13 cellular contexts compared by ENCODE assay signal in genomic region chr3:72683068-72683467, GRCh38.
DNase-seq lines count a peak whose midpoint lies in the region; ATAC-seq and TF ChIP-seq lines count a peak whose summit lies in the region.
"Had no signal": no experiment of that assay in that cellular context is flagged by ENCODE, and none has a peak within 500 bp of the region (broad histone marks: within the 10 kb centered on the region; RNA-seq: fewer than 3 reads in every experiment).

No MANE protein-coding gene starts in this region.

- no peaks in the 10 kb centered on the region for H3K9me3 Mint-ChIP-seq in H9
- H3K9me3 Mint-ChIP-seq in immature natural killer cell: peaks cover 0 to 2% (median 0%) of the 10 kb centered on the region in 6 donors

- H2BK5ac ChIP-seq in H9 (ENCODE audit: insufficient read length, low read length): no peak overlapping the region

- H2AK5ac ChIP-seq in H9 (ENCODE audit: insufficient read length, low read length): no peak overlapping the region

- TF ChIP-seq EP300 in transverse colon (IDR thresholded peaks at IDR 0.05; ENCODE audit: low read depth): no peak

- no peaks in the 10 kb centered on the region for H3K23me2 ChIP-seq in H9 (ENCODE audit: insufficient read length, low read depth, low read length, poor library complexity, severe bottlenecking)

- no peak overlapping the region for H2AFZ ChIP-seq in H9 (ENCODE audit: low read length)

- no peak overlapping the region for H3K9ac ChIP-seq in H9 (ENCODE audit: extremely low read depth, insufficient read length, low read length)

- H3K36me3 ChIP-seq in transverse colon: no peaks in the 10 kb centered on the region

- H3K4me1 Mint-ChIP-seq in H9: peaks cover 3 to 13% of the 10 kb centered on the region in 2 experiments; a peak in 3 of 4 replicates
- H3K4me1 Mint-ChIP-seq in immature natural killer cell: peaks cover 2 to 15% of the 10 kb centered on the region in 2 donors

- no peaks in the 10 kb centered on the region for H3K27me3 ChIP-seq in H9 (ENCODE audit: insufficient read depth, low read length)
- H3K27me3 ChIP-seq in transverse colon: no peaks in the 10 kb centered on the region

- no peak overlapping the region for H3K18ac ChIP-seq in H9 (ENCODE audit: insufficient read length, low read depth, low read length)

- intact Hi-C loops in transverse colon (cut with DNase I; ENCODE audit: low total_unique reads): no loop called here

- H3K27ac Mint-ChIP-seq in H9 (no peak overlapping the region), immature natural killer cell (no peak overlapping the region)

- H3K23ac ChIP-seq in H9 (ENCODE audit: insufficient read length, low read depth, low read length): no peak overlapping the region

- H3T11ph ChIP-seq in H9 (ENCODE audit: low read length): no peak overlapping the region

- H4K91ac ChIP-seq in H9 (ENCODE audit: insufficient read length, low read depth, low read length): no peak overlapping the region

- TF ChIP-seq CTCF in H9 (conservative IDR thresholded peaks at IDR 0.05) (no peak), transverse colon (IDR thresholded peaks at IDR 0.05) (no peak)

- no CpG with 5 or more reads among the region's 3 CpGs for WGBS in H9 (ENCODE audit: extremely low coverage, insufficient read length, low lambda C conversion rate)
- 41% methylated on average over 3 of the region's 3 CpGs; no CpG with 5 or more reads in 1 of the 2 donors for WGBS in transverse colon (ENCODE audit: low coverage in 1 of 2), 2 donors

- no peak overlapping the region for H2BK15ac ChIP-seq in H9 (ENCODE audit: low read depth, low read length)

- peak; percentile 35 for DNase-seq in DMS153 treated with DMSO at 0.1 percent for 48 hours (lab: John Stamatoyannopoulos, UW; ENCODE audit: unreplicated experiment)
- DNase-seq in NCI-H748 treated with DMSO at 0.1 percent for 48 hours (lab: John Stamatoyannopoulos, UW): peak; percentile 97
- DNase-seq in H9: no peak
- no peak for DNase-seq in transverse colon
- DNase-seq in immature natural killer cell: no peak
- no peak for DNase-seq in NCI-H2196 (lab: John Stamatoyannopoulos, UW; ENCODE audit: unreplicated experiment)
- DNase-seq: foreskin fibroblast, psoas muscle had no signal

- H3K4me3 Mint-ChIP-seq in H9 (no peak overlapping the region), immature natural killer cell (no peak overlapping the region)

- no peak overlapping the region for H3K14ac ChIP-seq in H9 (ENCODE audit: insufficient read depth, low read length)

- H3K36me3 Mint-ChIP-seq in H9 (ENCODE audit: insufficient read depth in 1 of 3, low read depth in 3 of 3): no peaks in the 10 kb centered on the region
- H3K36me3 Mint-ChIP-seq in immature natural killer cell: no peaks in the 10 kb centered on the region

- no peaks in the 10 kb centered on the region for H3K79me1 ChIP-seq in H9 (ENCODE audit: insufficient read depth, low read depth, low read length, poor library complexity, severe bottlenecking)

- no peak overlapping the region for H3K4me3 ChIP-seq in transverse colon
- H3K4me3 ChIP-seq: K562, psoas muscle had no signal

- ATAC-seq in GM19395 (IDR thresholded peaks at IDR 0.05; ENCODE audit: unreplicated experiment) (peak; percentile 70), HG03354 (IDR thresholded peaks at IDR 0.05; ENCODE audit: poor library complexity, severe bottlenecking, unreplicated experiment) (peak; percentile 59)
- ATAC-seq: K562, Panc1, psoas muscle had no signal

- no peaks in the 10 kb centered on the region for H4K20me1 ChIP-seq in H9 (ENCODE audit: control insufficient read depth, insufficient read depth, insufficient read length)

- no peak overlapping the region for H2BK20ac ChIP-seq in H9 (ENCODE audit: low read depth, low read length, poor library complexity, severe bottlenecking)

- H4K5ac ChIP-seq in H9 (ENCODE audit: insufficient read length, low read depth, low read length): no peak overlapping the region

- H2BK12ac ChIP-seq in H9 (ENCODE audit: insufficient read length, low read depth, low read length): no peak overlapping the region

- H3K4me2 ChIP-seq in H9 (ENCODE audit: insufficient read depth, insufficient read length, low read length): no peak overlapping the region

- H3K4me1 ChIP-seq in H9 (ENCODE audit: insufficient read depth, low read length): no peaks in the 10 kb centered on the region
- H3K4me1 ChIP-seq in transverse colon: peaks cover 0 to 9% (median 5%) of the 10 kb centered on the region in 4 donors
- H3K4me1 ChIP-seq: psoas muscle had no signal

- H3K4ac ChIP-seq in H9 (ENCODE audit: low read depth, low read length): no peak overlapping the region

- no peak overlapping the region for H2BK120ac ChIP-seq in H9 (ENCODE audit: low read depth, low read length, poor library complexity, severe bottlenecking)

- H3K27ac ChIP-seq in H9 (ENCODE audit: insufficient read length, low read depth, low read length) (no peak overlapping the region), transverse colon (no peak overlapping the region)
- H3K27ac ChIP-seq: psoas muscle, VCaP had no signal

- H3K27me3 Mint-ChIP-seq in H9 (ENCODE audit: low read depth): no peaks in the 10 kb centered on the region; the same call in 1 of the 2 replicates
- peaks cover 0 to 3% (median 0%) of the 10 kb centered on the region in 3 donors for H3K27me3 Mint-ChIP-seq in immature natural killer cell (ENCODE audit: low read depth in 3 of 3)

- in situ Hi-C loops in transverse colon (cut with MboI; ENCODE audit: low pct_ligation_motif_present in 1 of 4, low pct_unique_long_range_greater_than_20kb in 1 of 4, low sequenced_read_pairs in 3 of 4): no loop called here

- H3K79me2 ChIP-seq in H9 (ENCODE audit: insufficient read depth, low read length): no peaks in the 10 kb centered on the region

- no peak overlapping the region for H4K8ac ChIP-seq in H9 (replicated peaks; ENCODE audit: insufficient read length, low read depth, low read length)

- TF ChIP-seq POLR2A in transverse colon (IDR thresholded peaks at IDR 0.05): no peak

- H3K56ac ChIP-seq in H9 (ENCODE audit: insufficient read length, low read depth, low read length): no peak overlapping the region

- H3K9me3 ChIP-seq in H9 (ENCODE audit: control insufficient read depth, low read depth, low read length): no peaks in the 10 kb centered on the region
- H3K9me3 ChIP-seq in transverse colon: no peaks in the 10 kb centered on the region
- H3K9me3 ChIP-seq: psoas muscle had no signal

Comparison
In these comparisons a context has a peak if more than half of its experiments do, and no peak if none do; other contexts are left out.
1. DNase-seq: peak in DMS153 treated with DMSO at 0.1 percent for 48 hours (single experiment) and NCI-H748 treated with DMSO at 0.1 percent for 48 hours (single experiment); none in H9 (single experiment), transverse colon (single experiment), immature natural killer cell (0 of 3) and NCI-H2196 (single experiment).